In the genomic region with DNA sequence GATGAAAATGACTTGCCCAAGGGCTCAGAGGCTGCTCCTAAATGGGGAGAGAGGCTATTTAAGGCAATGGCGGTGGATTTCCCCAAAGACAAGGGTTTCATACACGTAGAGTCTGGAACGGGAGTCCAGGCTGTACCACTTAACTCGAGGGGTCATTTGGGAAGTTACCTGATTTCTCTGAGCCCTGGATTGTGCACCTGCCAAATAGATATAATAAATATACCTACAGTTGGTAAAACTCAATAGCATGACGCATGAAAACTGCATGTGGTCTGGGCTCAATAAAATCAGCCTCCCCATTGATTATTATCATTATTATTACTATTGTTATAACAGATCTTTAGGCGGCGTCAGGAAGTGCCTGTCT, we compare ENCODE assay signal across 9 cellular contexts. TPM values are rescaled to one million over a fixed set of nuclear protein-coding genes. Genes with fewer than 3 reads are reported as not detected.
A peak's percentile ranks its signal among the peaks of the same experiment; 100 is the strongest.
DNase-seq lines count a peak whose midpoint lies in the region; ATAC-seq and TF ChIP-seq lines count a peak whose summit lies in the region.
"Had no signal": no experiment of that assay in that cellular context is flagged by ENCODE, and none has a peak within 500 bp of the region (broad histone marks: within the 10 kb centered on the region; RNA-seq: fewer than 3 reads in every experiment).

No MANE protein-coding gene starts in this region.

- DNase-seq in MM.1S (no peak), dermis blood vessel endothelial cell (peak; percentile 12), ecto neural progenitor cell (ENCODE audit: low spot score) (no peak)
- DNase-seq: NCI-H1436 treated with DMSO at 0.1 percent for 48 hours had no signal

- H3K27ac Mint-ChIP-seq in nephron, result peak overlapping the region; percentile 77 to 89 (median 79)

- peaks cover 14% of the 10 kb centered on the region for H3K27me3 Mint-ChIP-seq in nephron (ENCODE audit: low read depth)

- H3K9me2 ChIP-seq in MM.1S (replicated peaks; ENCODE audit: insufficient read depth, low read length), result no peaks in the 10 kb centered on the region

- H3K4me1 Mint-ChIP-seq in nephron, result peaks cover 34% of the 10 kb centered on the region

- ATAC-seq in HG02884 (IDR thresholded peaks at IDR 0.05; ENCODE audit: unreplicated experiment) (no peak), HG02610 (IDR thresholded peaks at IDR 0.05; ENCODE audit: unreplicated experiment) (no peak), HG03469 (IDR thresholded peaks at IDR 0.05; ENCODE audit: unreplicated experiment) (no peak)

- H3K36me3 Mint-ChIP-seq in nephron (ENCODE audit: low read depth), result peaks cover 7% of the 10 kb centered on the region

- H2AFZ ChIP-seq in MM.1S (ENCODE audit: low read length), result peak overlapping the region; percentile 94; the same call in 1 of the 2 replicates

- peak overlapping the region; percentile 93 to 96 (median 95) for H3K4me3 Mint-ChIP-seq in nephron

- H3K4me1 ChIP-seq in BLaER1 (peaks cover 35% of the 10 kb centered on the region), MM.1S (ENCODE audit: low read length) (no peaks in the 10 kb centered on the region)

- H3K9me3 ChIP-seq in BLaER1 (no peaks in the 10 kb centered on the region), MM.1S (replicated peaks; ENCODE audit: insufficient read depth, low read length) (no peaks in the 10 kb centered on the region)

- no peak overlapping the region for H3K27ac ChIP-seq in BLaER1
- H3K27ac ChIP-seq in MM.1S (ENCODE audit: low read length), result no peak overlapping the region

- peak overlapping the region; percentile 80 for H3K9ac ChIP-seq in BLaER1
- no peak overlapping the region for H3K9ac ChIP-seq in MM.1S (ENCODE audit: low read length)

- H4K20me1 ChIP-seq in BLaER1 (no peaks in the 10 kb centered on the region), MM.1S (ENCODE audit: insufficient read depth, low read length) (no peaks in the 10 kb centered on the region)

- no peaks in the 10 kb centered on the region for H3K79me2 ChIP-seq in MM.1S (ENCODE audit: low read length)

- TF ChIP-seq CTCF in MM.1S (IDR thresholded peaks at IDR 0.05; ENCODE audit: low read length) (no peak), nephron (IDR thresholded peaks at IDR 0.05; ENCODE audit: unreplicated experiment in 3 of 3) (no peak)

- H3F3A ChIP-seq in MM.1S (ENCODE audit: insufficient read depth, low read length), result peaks cover 13% of the 10 kb centered on the region

- peak overlapping the region; percentile 84 for H3K4me3 ChIP-seq in BLaER1
- peak overlapping the region; percentile 77 for H3K4me3 ChIP-seq in MM.1S (ENCODE audit: low read length)

- H3K9me3 Mint-ChIP-seq in nephron, result no peaks in the 10 kb centered on the region

- H3K36me3 ChIP-seq in BLaER1, result no peaks in the 10 kb centered on the region
- H3K36me3 ChIP-seq in MM.1S (replicated peaks; ENCODE audit: insufficient read depth, low read length), result no peaks in the 10 kb centered on the region

- H3K27me3 ChIP-seq in BLaER1 (no peaks in the 10 kb centered on the region), MM.1S (replicated peaks; ENCODE audit: insufficient read depth, low read length) (no peaks in the 10 kb centered on the region)

- H3K4me2 ChIP-seq in BLaER1 (peak overlapping the region; percentile 97), MM.1S (ENCODE audit: low read depth, low read length) (peak overlapping the region; percentile 83)

RNA-seq across cellular contexts. Expression of gene ITPR1, which starts 1.3 kb away (rescaled TPM):
- 47.5 and 59.7 TPM in 2 replicates for total RNA-seq in dermis blood vessel endothelial cell

RNA-seq across cellular contexts. Expression of gene SUMF1, which starts 24.8 kb away (rescaled TPM):
- total RNA-seq in dermis blood vessel endothelial cell, result 97.2 and 102 TPM in 2 replicates
